21 cellular contexts compared by ENCODE assay signal in the genomic region with DNA sequence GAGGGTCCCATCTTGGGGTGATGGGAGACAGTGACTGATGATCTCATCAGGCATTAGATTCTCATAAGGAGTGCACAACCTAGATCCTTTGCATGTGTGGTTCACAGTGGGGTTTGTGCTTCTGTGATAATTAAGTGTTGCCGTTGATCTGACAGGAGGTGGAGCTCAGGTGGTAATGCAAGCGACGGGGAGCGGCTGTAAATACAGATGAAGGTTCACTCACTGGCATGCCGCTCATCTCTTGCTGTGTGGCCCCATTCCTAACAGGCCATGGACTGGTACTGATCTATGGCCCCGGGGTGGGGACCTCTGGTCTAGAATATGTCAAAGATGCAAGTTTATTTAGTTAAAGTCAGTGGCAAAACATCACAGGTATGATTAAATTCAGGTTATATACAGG. TPM values are rescaled to one million over a fixed set of nuclear protein-coding genes. Genes with fewer than 3 reads are reported as not detected.
DNase-seq lines count a peak whose midpoint lies in the region; ATAC-seq, FAIRE-seq and TF ChIP-seq lines count a peak whose summit lies in the region.
"Had no signal": no experiment of that assay in that cellular context is flagged by ENCODE, and none has a peak within 500 bp of the region (broad histone marks: within the 10 kb centered on the region; RNA-seq: fewer than 3 reads in every experiment).

No MANE protein-coding gene starts in this region.

- FAIRE-seq in kidney (lab: Jason Lieb, UNC), result no peak
- FAIRE-seq: D721Med, G401.6 had no signal

- intact Hi-C loops in psoas muscle (cut with DNase I) (loop anchor here in 1 of 2 donors (5.0 kb wide), 1 partner anchor 38 kb away; no protein-coding TSS in a partner anchor), kidney (cut with DNase I) (no loop called here)

- H3K9me2 ChIP-seq in OCI-LY1 (ENCODE audit: low read depth, low read length) (no peaks in the 10 kb centered on the region), hepatocyte (replicated peaks; ENCODE audit: insufficient read depth) (no peaks in the 10 kb centered on the region)

- WGBS in hepatocyte (ENCODE audit: low lambda C conversion rate, missing lambda C conversion rate), result 87% methylated on average over 6 of the region's 6 CpGs
- 84 to 93% (median 88%) methylated on average over 6 of the region's 6 CpGs for WGBS in psoas muscle, 3 donors

- no peaks in the 10 kb centered on the region for H3K27me3 ChIP-seq in OCI-LY1 (ENCODE audit: insufficient read depth, low read length)
- no peaks in the 10 kb centered on the region for H3K27me3 ChIP-seq in hepatocyte
- H3K27me3 ChIP-seq in psoas muscle (ENCODE audit: insufficient read depth in 3 of 3, low read length in 2 of 3), result no peaks in the 10 kb centered on the region
- H3K27me3 ChIP-seq: BLaER1 treated with 17β-estradiol and CSF1 and Interleukin-3, amounts not matched to agents 10 nM and 100 nM; SJSA1 had no signal

- H3K9me3 ChIP-seq in OCI-LY1 (ENCODE audit: low read length), result no peaks in the 10 kb centered on the region
- H3K9me3 ChIP-seq in hepatocyte (ENCODE audit: low read depth), result no peaks in the 10 kb centered on the region
- no peaks in the 10 kb centered on the region for H3K9me3 ChIP-seq in psoas muscle
- H3K9me3 ChIP-seq in kidney (ENCODE audit: control insufficient read depth in 1 of 2, low read length in 2 of 2), result no peaks in the 10 kb centered on the region
- H3K9me3 ChIP-seq: HAP-1, SJSA1 had no signal

- H4K20me1 ChIP-seq in OCI-LY1 (ENCODE audit: insufficient read depth, low read length), result no peaks in the 10 kb centered on the region
- H4K20me1 ChIP-seq in hepatocyte (ENCODE audit: insufficient read depth, poor library complexity, severe bottlenecking), result peaks cover 73% of the 10 kb centered on the region

- H3K4me2 ChIP-seq in OCI-LY1 (ENCODE audit: low read length) (peak overlapping the region; percentile 28; the same call in 1 of the 2 replicates), hepatocyte (peak overlapping the region; percentile 25)
- H3K4me2 ChIP-seq: BLaER1 treated with 17β-estradiol and CSF1 and Interleukin-3, amounts not matched to agents 10 nM and 100 nM had no signal

- no peak; the same call in 1 of the 2 replicates for TF ChIP-seq CTCF in OCI-LY1 (IDR thresholded peaks at IDR 0.05; ENCODE audit: low read length)
- no peak for TF ChIP-seq CTCF in hepatocyte (IDR thresholded peaks at IDR 0.05; ENCODE audit: poor library complexity)
- no peak for TF ChIP-seq CTCF in psoas muscle (IDR thresholded peaks at IDR 0.05)
- no peak for TF ChIP-seq CTCF in kidney (IDR thresholded peaks at IDR 0.05; ENCODE audit: borderline replicate concordance, extremely low read depth, insufficient read depth)

- peaks cover 5% of the 10 kb centered on the region; the same call in 1 of the 2 replicates for H3K36me3 ChIP-seq in OCI-LY1 (ENCODE audit: insufficient read depth, low read length)
- H3K36me3 ChIP-seq in hepatocyte (replicated peaks; ENCODE audit: insufficient read depth, low read depth), result no peaks in the 10 kb centered on the region
- H3K36me3 ChIP-seq in psoas muscle (ENCODE audit: insufficient read depth in 1 of 2, low read depth in 1 of 2), result no peaks in the 10 kb centered on the region
- no peaks in the 10 kb centered on the region for H3K36me3 ChIP-seq in kidney (ENCODE audit: control insufficient read depth in 1 of 2, insufficient read depth in 2 of 2, low read length in 2 of 2)
- H3K36me3 ChIP-seq: SJSA1 had no signal

- H3F3A ChIP-seq in OCI-LY1 (ENCODE audit: insufficient read depth, low read length), result no peaks in the 10 kb centered on the region

- DNase-seq in NCI-H748 (lab: John Stamatoyannopoulos, UW; ENCODE audit: unreplicated experiment), result peak; percentile 3
- no peak for DNase-seq in NCI-H748 treated with DMSO at 0.1 percent for 48 hours (lab: John Stamatoyannopoulos, UW)
- DNase-seq in hepatocyte (ENCODE audit: low spot score), result no peak
- no peak for DNase-seq in psoas muscle
- DNase-seq in NK-92 (lab: John Stamatoyannopoulos, UW; ENCODE audit: unreplicated experiment), result no peak
- no peak for DNase-seq in kidney
- DNase-seq: 8988T; CD8-positive, alpha-beta memory T cell; DND-41; MV-4-11; NCI-H1417 treated with DMSO at 0.1 percent for 48 hours; NCI-H2029; NCI-H524; NK-92 treated with Interleukin-12 subunit alpha and Interleukin-12 subunit beta, amount 100 ng/mL, for 24 hours had no signal

- H3K4me1 ChIP-seq in OCI-LY1 (ENCODE audit: insufficient read depth, low read length, severe bottlenecking) (peaks cover 83% of the 10 kb centered on the region), hepatocyte (ENCODE audit: insufficient read depth) (no peaks in the 10 kb centered on the region), psoas muscle (peaks cover 63% of the 10 kb centered on the region), kidney (ENCODE audit: control insufficient read depth in 1 of 2, insufficient read depth in 1 of 2, low read depth in 1 of 2, low read length in 2 of 2) (peaks cover 3 to 4% of the 10 kb centered on the region in 2 donors)
- H3K4me1 ChIP-seq: SJSA1 had no signal

- H3K9ac ChIP-seq in OCI-LY1 (ENCODE audit: low read length) (no peak overlapping the region), kidney (ENCODE audit: low read length in 2 of 2) (no peak overlapping the region)
- H3K9ac ChIP-seq: BLaER1 treated with 17β-estradiol and CSF1 and Interleukin-3, amounts not matched to agents 10 nM and 100 nM had no signal

- H3K27ac ChIP-seq in OCI-LY1 (ENCODE audit: low read depth, low read length, poor library complexity, severe bottlenecking) (peak overlapping the region; percentile 15), hepatocyte (no peak overlapping the region), psoas muscle (peak overlapping the region; percentile 1), kidney (ENCODE audit: low read depth in 2 of 2, low read length in 2 of 2) (no peak overlapping the region)
- H3K27ac ChIP-seq: BLaER1 treated with 17β-estradiol and CSF1 and Interleukin-3, amounts not matched to agents 10 nM and 100 nM; SJSA1 had no signal

- H3K4me3 ChIP-seq in OCI-LY1 (ENCODE audit: low read depth, low read length, poor library complexity, severe bottlenecking) (no peak overlapping the region), hepatocyte (no peak overlapping the region), psoas muscle (no peak overlapping the region), kidney (ENCODE audit: low read length in 2 of 2) (no peak overlapping the region)
- H3K4me3 ChIP-seq: BLaER1 treated with 17β-estradiol and CSF1 and Interleukin-3, amounts not matched to agents 10 nM and 100 nM; HAP-1; SJSA1 had no signal

- peak in 1 of 4 donors; percentile 46 for ATAC-seq in psoas muscle
- ATAC-seq in GM18867 (IDR thresholded peaks at IDR 0.05; ENCODE audit: unreplicated experiment), result no peak

- H2AFZ ChIP-seq in OCI-LY1 (ENCODE audit: low read length) (no peak overlapping the region), hepatocyte (no peak overlapping the region)

- H3K79me2 ChIP-seq in OCI-LY1 (ENCODE audit: insufficient read depth, low read length) (peaks cover 100% of the 10 kb centered on the region), hepatocyte (peaks cover 100% of the 10 kb centered on the region)

RNA-seq across cellular contexts. Expression of gene MEF2A, which starts 8.7 kb away (rescaled TPM):
- total RNA-seq in hepatocyte, result 43.9 and 56.7 TPM in 2 replicates
- polyA plus RNA-seq in hepatocyte, result 18.0 and 20.4 TPM in 2 replicates
- total RNA-seq in psoas muscle, result 10 to 100 TPM; 63.9 to 92.6 (median 70.3) TPM
- polyA plus RNA-seq in psoas muscle, result 10 to 100 TPM; 17.1 to 52.6 (median 21.0) TPM
- 82.2 TPM for total RNA-seq in kidney
- polyA plus RNA-seq in kidney (ENCODE audit: insufficient read depth, low read depth, low replicate concordance), result 20.8 TPM

Comparison
In these comparisons a context has a peak if more than half of its experiments do, and no peak if none do; other contexts are left out.
1. H3K27ac ChIP-seq: peak in OCI-LY1 (single experiment) and psoas muscle (single experiment); none in hepatocyte (single experiment) and kidney (0 of 2).